In the genomic region with DNA sequence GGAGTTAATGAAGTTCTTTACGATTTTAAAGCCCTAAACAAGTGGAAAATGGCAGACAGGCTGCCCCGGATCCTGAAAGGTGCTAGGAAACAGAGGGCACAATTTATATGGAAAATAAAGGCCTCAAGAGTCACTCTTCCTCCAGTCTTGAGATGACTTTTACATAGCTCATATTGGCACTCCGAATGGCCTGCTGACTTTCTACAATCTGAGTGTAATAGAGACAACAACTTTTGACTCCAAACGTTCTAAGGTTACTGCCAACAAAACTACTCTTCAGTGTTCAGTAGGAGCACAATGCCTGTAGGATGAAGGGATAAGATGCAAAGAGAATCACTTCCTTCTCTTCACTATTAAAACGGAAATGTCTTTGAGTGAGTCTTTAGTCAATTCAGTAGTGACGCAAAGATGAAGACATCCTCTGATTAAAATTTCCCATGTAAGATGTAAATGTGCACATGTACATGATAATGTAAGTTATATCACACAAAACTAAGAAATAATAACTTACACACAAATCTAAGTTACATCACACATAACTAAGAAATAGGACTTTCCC, we compare ENCODE assay signal across 17 cellular contexts. TPM values are rescaled to one million over a fixed set of nuclear protein-coding genes. Genes with fewer than 3 reads are reported as not detected.
DNase-seq lines count a peak whose midpoint lies in the region; ATAC-seq, FAIRE-seq and TF ChIP-seq lines count a peak whose summit lies in the region.
"Had no signal": no experiment of that assay in that cellular context is flagged by ENCODE, and none has a peak within 500 bp of the region (broad histone marks: within the 10 kb centered on the region; RNA-seq: fewer than 3 reads in every experiment).

No MANE protein-coding gene starts in this region.

- no peak for TF ChIP-seq EP300 in GM12878 (IDR thresholded peaks at IDR 0.05; ENCODE audit: borderline replicate concordance in 1 of 2, control insufficient read depth in 1 of 2, low read depth in 2 of 2, low read length in 2 of 2)

- TF ChIP-seq POLR2A in GM12878 (IDR thresholded peaks at IDR 0.05; ENCODE audit: low read depth, low read length) = no peak
- TF ChIP-seq POLR2A in body of pancreas (IDR thresholded peaks at IDR 0.05) = no peak

- no peaks in the 10 kb centered on the region for H3K9me3 ChIP-seq in MG63
- H3K9me3 ChIP-seq in GM12878 (replicated peaks; ENCODE audit: control insufficient read depth, insufficient read depth, low read length) = no peaks in the 10 kb centered on the region
- H3K9me3 ChIP-seq in osteoblast (ENCODE audit: low read depth, low read length) = no peaks in the 10 kb centered on the region
- H3K9me3 ChIP-seq in body of pancreas = no peaks in the 10 kb centered on the region

- H3K79me2 ChIP-seq in ACC112 (ENCODE audit: control insufficient read depth, insufficient read depth, low read length, unreplicated experiment) (peaks cover 92% of the 10 kb centered on the region), GM12878 (ENCODE audit: control insufficient read depth, insufficient read depth, low read length) (no peaks in the 10 kb centered on the region), osteoblast (ENCODE audit: insufficient read depth, low read length) (peaks cover 99% of the 10 kb centered on the region)

- intact Hi-C loops in GM12878 (cut with micrococcal nuclease; ENCODE audit: unreplicated experiment) = no loop called here
- intact Hi-C loops in body of pancreas (cut with DNase I) = no loop called here

- BruUV-seq in GM12878 (replicated peaks; lab: Mats Ljungman, UMichigan) = no TSS peak

- H2AFZ ChIP-seq in ACC112 (ENCODE audit: low read length, unreplicated experiment) = no peak overlapping the region
- H2AFZ ChIP-seq in GM12878 (ENCODE audit: control insufficient read depth, low read depth, low read length) = no peak overlapping the region
- no peak overlapping the region for H2AFZ ChIP-seq in osteoblast (ENCODE audit: low read length)
- H2AFZ ChIP-seq: PC-9 had no signal

- no peak for TF ChIP-seq RAD21 in GM12878 (IDR thresholded peaks at IDR 0.05; ENCODE audit: insufficient read depth, low read depth, low read length)

- TF ChIP-seq CTCF in GM12878 (IDR thresholded peaks at IDR 0.05 in 2 of 3, conservative IDR thresholded peaks at IDR 0.05 in 1 of 3; ENCODE audit: control insufficient read depth in 2 of 3, extremely low read depth in 1 of 3, insufficient read depth in 1 of 3, low read depth in 3 of 3, low read length in 3 of 3) (no peak), osteoblast (IDR thresholded peaks at IDR 0.05; ENCODE audit: extremely low read depth, low read depth, low read length) (no peak), body of pancreas (IDR thresholded peaks at IDR 0.05) (no peak)

- peak; percentile 13 for FAIRE-seq in GM12878 (lab: Jason Lieb, UNC)

- H3K9ac ChIP-seq in GM12878 (ENCODE audit: control insufficient read depth, insufficient read depth, low read length) = no peak overlapping the region

- no peaks in the 10 kb centered on the region for H3K36me3 ChIP-seq in ACC112 (ENCODE audit: insufficient read depth, low read length)
- H3K36me3 ChIP-seq in MG63 = no peaks in the 10 kb centered on the region
- no peaks in the 10 kb centered on the region for H3K36me3 ChIP-seq in GM12878 (ENCODE audit: control insufficient read depth in 2 of 2, insufficient read depth in 2 of 2, low read length in 1 of 2)
- H3K36me3 ChIP-seq in osteoblast (ENCODE audit: insufficient read depth, low read length) = peaks cover 2% of the 10 kb centered on the region
- no peaks in the 10 kb centered on the region for H3K36me3 ChIP-seq in body of pancreas (replicated peaks in 1 of 2; ENCODE audit: insufficient read depth in 1 of 2, low read depth in 2 of 2)

- SMC1A ChIA-PET in GM12878 (lab: Charles Lee; ENCODE audit: uncharacterized antibody, unreplicated experiment) = no interaction called here

- no peak overlapping the region for H3K4me2 ChIP-seq in GM12878 (ENCODE audit: control insufficient read depth, insufficient read depth)
- H3K4me2 ChIP-seq in osteoblast (ENCODE audit: insufficient read depth, low read length) = peak overlapping the region; percentile 43
- H3K4me2 ChIP-seq: PC-9 had no signal

- H4K20me1 ChIP-seq in GM12878 (ENCODE audit: control insufficient read depth, insufficient read depth) = no peaks in the 10 kb centered on the region
- H4K20me1 ChIP-seq in osteoblast (ENCODE audit: insufficient read depth, low read length) = peaks cover 85% of the 10 kb centered on the region

- ATAC-seq in GM12878 (no peak), body of pancreas (no peak)
- ATAC-seq: Right ventricle myocardium inferior had no signal

- RAD21 ChIA-PET in GM12878 (lab: Charles Lee; ENCODE audit: unreplicated experiment) = no interaction called here

- H3K4me1 ChIP-seq in ACC112 (ENCODE audit: control insufficient read depth, insufficient read depth, low read length, unreplicated experiment) (peaks cover 44% of the 10 kb centered on the region), GM12878 (ENCODE audit: control insufficient read depth, insufficient read depth, low read length) (no peaks in the 10 kb centered on the region), osteoblast (ENCODE audit: insufficient read depth, low read length) (peaks cover 78% of the 10 kb centered on the region), body of pancreas (no peaks in the 10 kb centered on the region)

- H3K4me3 ChIP-seq in ACC112 (ENCODE audit: low read depth, low read length) (no peak overlapping the region), MG63 (no peak overlapping the region), GM12878 (no peak overlapping the region), osteoblast (ENCODE audit: insufficient read depth, low read length) (no peak overlapping the region), body of pancreas (no peak overlapping the region)
- H3K4me3 ChIP-seq: PC-9 had no signal

- CTCF ChIA-PET in GM12878 (lab: Yijun Ruan, JAX) = no interaction called here

- 31% methylated on average over 6 of the region's 6 CpGs for WGBS in GM12878 (ENCODE audit: insufficient coverage, insufficient replicate concordance, low lambda C conversion rate, missing lambda C conversion rate)
- WGBS in body of pancreas, 2 donors = 58 to 63% methylated on average over 6 of the region's 6 CpGs

- H3K27me3 ChIP-seq in ACC112 (ENCODE audit: insufficient read depth, low read length) (no peaks in the 10 kb centered on the region), MG63 (no peaks in the 10 kb centered on the region), GM12878 (replicated peaks in 1 of 2; ENCODE audit: control insufficient read depth in 2 of 2, insufficient read depth in 2 of 2, low read length in 1 of 2) (no peaks in the 10 kb centered on the region), osteoblast (ENCODE audit: insufficient read depth, low read length) (no peaks in the 10 kb centered on the region), body of pancreas (no peaks in the 10 kb centered on the region)

- DNase-seq in MG63 (peak; percentile 46), GM12878 (ENCODE audit: low read depth, low spot score) (no peak), osteoblast (ENCODE audit: insufficient read length, low spot score, missing footprints) (no peak), retina (no peak), body of pancreas (no peak), T-helper 9 cell (no peak), NCI-H1092 treated with DMSO at 0.1 percent for 48 hours (lab: John Stamatoyannopoulos, UW) (no peak)
- DNase-seq: C1 segment of cervical spinal cord; H7; Kasumi-1; NCI-H1436; NCI-H2081 treated with DMSO at 0.1 percent for 48 hours; NCI-H226; NK-92 treated with Interleukin-12 subunit alpha and Interleukin-12 subunit beta, amount 100 ng/mL, for 24 hours; PC-9 had no signal

- in situ Hi-C loops in GM12878 (cut with MboI) = no loop called here

- H3K27ac ChIP-seq in ACC112 (ENCODE audit: low read depth, low read length) = peak overlapping the region; percentile 64
- no peak overlapping the region for H3K27ac ChIP-seq in GM12878 (ENCODE audit: control insufficient read depth, insufficient read depth)
- peak overlapping the region; percentile 53 for H3K27ac ChIP-seq in osteoblast (ENCODE audit: low read depth, low read length)
- no peak overlapping the region for H3K27ac ChIP-seq in body of pancreas
- H3K27ac ChIP-seq: PC-9 had no signal

- POLR2A ChIA-PET in GM12878 (lab: Charles Lee) = no interaction called here

TF ChIP-seq in GM12878, 131 proteins besides CTCF, POLR2A, EP300 and RAD21:
- TF ChIP-seq MEF2A (IDR thresholded peaks at IDR 0.05; ENCODE audit: insufficient read depth, low read depth, low read length) = no peak

RNA-seq across cellular contexts. Expression of a gene that starts 40.5 kb away (rescaled TPM):
- 19.9 and 30.3 TPM in 2 replicates for total RNA-seq in MG63 (2014; rRNA removed; shearing (Covaris generic); ENCODE audit: low replicate concordance)
- total RNA-seq in GM12878 (2013; cell fraction: nucleolus; rRNA removed) = 0.19 TPM in 1 of 2 replicates, not detected in the other
- total RNA-seq in GM12878 (2014; rRNA removed) = 0.05 TPM in 1 of 2 replicates, not detected in the other
- not detected in 2 replicates for total RNA-seq in GM12878 (2014; rRNA removed; fragmentation: Illumina TruSeq; extraction: Trizol)
- total RNA-seq in GM12878 (2021) = not detected in 2 replicates
- not detected for polyA plus RNA-seq in GM12878 (2011; ENCODE audit: low read depth)
- 0.04 TPM in 2 replicates for polyA plus RNA-seq in GM12878 (2011; rRNA removed)
- not detected in 2 replicates for polyA plus RNA-seq in GM12878 (2011; cell fraction: cytosol; rRNA removed)
- polyA plus RNA-seq in GM12878 (2011; cell fraction: nucleus; rRNA removed) = 0.04 and 0.12 TPM in 2 replicates
- not detected in 2 replicates for polyA plus RNA-seq in GM12878 (2012)
- polyA plus RNA-seq in GM12878 (2014; fragmentation: Illumina TruSeq; extraction: Trizol) = 0.03 TPM in 1 of 2 replicates, not detected in the other
- polyA plus RNA-seq in GM12878 (2014; fragmentation: Nextera tagmentation; extraction: Ambion mirVana) = not detected
- polyA plus RNA-seq in GM12878 (2014; rRNA removed) = not detected in 2 replicates
- polyA plus RNA-seq in GM12878 (2016; fragmentation: Nextera tagmentation; extraction: Ambion mirVana) = not detected
- not detected in 2 replicates for polyA minus RNA-seq in GM12878 (2011; rRNA and poly(A)+ RNA removed)
- not detected in 2 replicates for polyA minus RNA-seq in GM12878 (2011; cell fraction: cytosol; rRNA and poly(A)+ RNA removed)
- polyA minus RNA-seq in GM12878 (2011; cell fraction: nucleus; rRNA and poly(A)+ RNA removed) = not detected in 2 replicates
- total RNA-seq in osteoblast = 55.4 and 56.9 TPM in 2 replicates
- total RNA-seq in body of pancreas = 1 to 10 TPM; 1.3 to 3.6 TPM

Comparison
In these comparisons a context has a peak if more than half of its experiments do, and no peak if none do; other contexts are left out.
1. H3K27ac ChIP-seq: peak in ACC112 (single experiment) and osteoblast (single experiment); none in GM12878 (single experiment) and body of pancreas (0 of 4).